Comparison of ENCODE assay signal across 31 cellular contexts in the genomic region with DNA sequence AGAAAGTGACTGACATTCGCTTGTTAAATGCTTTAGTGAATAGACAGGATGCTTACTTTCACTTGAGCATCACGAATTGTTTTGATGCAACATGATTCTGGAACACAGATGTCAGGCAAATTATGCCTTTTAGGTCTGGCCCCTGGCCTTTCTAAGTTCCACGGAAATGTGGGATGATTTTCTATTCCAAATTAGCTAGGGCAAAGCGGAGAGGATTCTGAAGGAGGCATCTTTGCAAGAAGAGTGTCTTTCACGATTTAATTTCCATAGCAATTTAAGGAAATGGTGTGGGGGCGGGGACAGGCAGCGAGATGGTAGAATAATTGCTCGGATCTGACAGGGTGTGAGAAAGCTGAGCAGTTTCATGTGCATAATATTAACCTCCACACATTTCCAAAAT.
"Had no signal": no experiment of that assay in that cellular context is flagged by ENCODE, and none has a peak within 500 bp of the region (broad histone marks: within the 10 kb centered on the region; RNA-seq: fewer than 3 reads in every experiment).

No MANE protein-coding gene starts in this region.

- H3K4me1 Mint-ChIP-seq: activated naive CD4-positive, alpha-beta T cell treated with anti-CD3 and anti-CD28 coated beads, Interleukin-2, amount 10 ng/mL, durations not matched to agents 7 days and 5 days; immature natural killer cell; stimulated activated naive B cell treated with anti-CD40 and anti-IgM and Interleukin-4, amounts not matched to agents 10 μg/mL and 1 μg/mL and 100 μg/mL, for 72 hours had no signal

- H3K9me3 Mint-ChIP-seq: activated naive CD4-positive, alpha-beta T cell treated with anti-CD3 and anti-CD28 coated beads, Interleukin-2, amount 10 ng/mL, durations not matched to agents 7 days and 5 days; effector memory CD8-positive, alpha-beta T cell; immature natural killer cell; natural killer cell treated with Interleukin-12 subunit alpha and Interleukin-12 subunit beta and Interleukin-15 and Interleukin-18, amount 100 ng/mL, for 72 hours; stimulated activated naive B cell treated with anti-CD40 and anti-IgM and Interleukin-4, amounts not matched to agents 10 μg/mL and 1 μg/mL and 100 μg/mL, for 72 hours; T-helper 1 cell treated with Interleukin-12 subunit alpha and Interleukin-12 subunit beta and Interleukin-4 antibody, amounts not matched to agents 30 μg/mL and 1 μg/mL, for 36 hours had no signal

- H3K4me3 Mint-ChIP-seq: activated naive CD4-positive, alpha-beta T cell treated with anti-CD3 and anti-CD28 coated beads, Interleukin-2, amount 10 ng/mL, durations not matched to agents 7 days and 5 days; effector memory CD8-positive, alpha-beta T cell; immature natural killer cell; natural killer cell treated with Interleukin-12 subunit alpha and Interleukin-12 subunit beta and Interleukin-15 and Interleukin-18, amount 100 ng/mL, for 72 hours; stimulated activated naive B cell treated with anti-CD40 and anti-IgM and Interleukin-4, amounts not matched to agents 10 μg/mL and 1 μg/mL and 100 μg/mL, for 72 hours; T-helper 1 cell treated with Interleukin-12 subunit alpha and Interleukin-12 subunit beta and Interleukin-4 antibody, amounts not matched to agents 30 μg/mL and 1 μg/mL, for 36 hours had no signal

- ATAC-seq: activated CD4-positive, CD25-positive, alpha-beta regulatory T cell treated with anti-CD3 and anti-CD28 coated beads, Interleukin-2, amount 50 U/mL, for 24 hours; effector memory CD8-positive, alpha-beta T cell; lower lobe of right lung; natural killer cell treated with Interleukin-12 subunit alpha and Interleukin-12 subunit beta and Interleukin-15 and Interleukin-18, amount 100 ng/mL, for 72 hours; pancreas; right lobe of liver; stimulated activated naive B cell treated with anti-CD40 and anti-IgM and Interleukin-4, amounts not matched to agents 10 μg/mL and 1 μg/mL and 100 μg/mL, for 72 hours had no signal

- DNase-seq: activated CD4-positive, alpha-beta T cell treated with anti-CD3 and anti-CD28 coated beads for 48 hours; activated CD4-positive, alpha-beta T cell treated with anti-CD3 and anti-CD28 coated beads, Interleukin-2, amount 50 U/mL, for 48 hours; activated CD8-positive, alpha-beta memory T cell treated with anti-CD3 and anti-CD28 coated beads for 24 hours; activated gamma-delta T cell; activated naive CD4-positive, alpha-beta T cell treated with anti-CD3 and anti-CD28 coated beads, Interleukin-2, amount 10 ng/mL, durations not matched to agents 7 days and 5 days; amniotic stem cell; brain microvascular endothelial cell; cortex of kidney; effector memory CD8-positive, alpha-beta T cell; erythroblast; heart left ventricle; immature natural killer cell; kidney; lower lobe of right lung; mesenchymal stem cell; pancreas; right lobe of liver; small intestine; stimulated activated CD4-positive, alpha-beta T cell treated with anti-CD3 and anti-CD28 coated beads, Interleukin-1b, Interleukin-23, amount 100 ng/mL, for 48 hours; stimulated activated naive B cell treated with anti-CD40 and anti-IgM and Interleukin-4, amounts not matched to agents 10 μg/mL and 1 μg/mL and 100 μg/mL, for 72 hours; stomach; SW 1271; T-helper 9 cell; thyroid gland; upper lobe of left lung; WERI-Rb-1 had no signal

- H3K4me3 ChIP-seq: gastroesophageal sphincter, heart left ventricle, lower lobe of right lung, pancreas, right lobe of liver, stomach, thyroid gland, upper lobe of left lung, vagina had no signal

- H3K27ac ChIP-seq: brain microvascular endothelial cell, gastroesophageal sphincter, lower lobe of right lung, pancreas, right lobe of liver, stomach, thyroid gland, upper lobe of left lung, vagina, WERI-Rb-1 had no signal

- H3K36me3 Mint-ChIP-seq: activated naive CD4-positive, alpha-beta T cell treated with anti-CD3 and anti-CD28 coated beads, Interleukin-2, amount 10 ng/mL, durations not matched to agents 7 days and 5 days; immature natural killer cell; natural killer cell treated with Interleukin-12 subunit alpha and Interleukin-12 subunit beta and Interleukin-15 and Interleukin-18, amount 100 ng/mL, for 72 hours; stimulated activated naive B cell treated with anti-CD40 and anti-IgM and Interleukin-4, amounts not matched to agents 10 μg/mL and 1 μg/mL and 100 μg/mL, for 72 hours had no signal

- H3K27me3 Mint-ChIP-seq: activated naive CD4-positive, alpha-beta T cell treated with anti-CD3 and anti-CD28 coated beads, Interleukin-2, amount 10 ng/mL, durations not matched to agents 7 days and 5 days; stimulated activated naive B cell treated with anti-CD40 and anti-IgM and Interleukin-4, amounts not matched to agents 10 μg/mL and 1 μg/mL and 100 μg/mL, for 72 hours had no signal

- H3K27me3 ChIP-seq: brain microvascular endothelial cell, gastroesophageal sphincter, heart left ventricle, pancreas, right lobe of liver, stomach, thyroid gland, upper lobe of left lung, vagina had no signal

- H3K9me3 ChIP-seq: gastroesophageal sphincter, heart left ventricle, lower lobe of right lung, pancreas, right lobe of liver, stomach, thyroid gland, upper lobe of left lung, vagina had no signal

- H3K36me3 ChIP-seq: brain microvascular endothelial cell, gastroesophageal sphincter, heart left ventricle, lower lobe of right lung, pancreas, right lobe of liver, stomach, thyroid gland, upper lobe of left lung, vagina, WERI-Rb-1 had no signal

- H3K27ac Mint-ChIP-seq: activated naive CD4-positive, alpha-beta T cell treated with anti-CD3 and anti-CD28 coated beads, Interleukin-2, amount 10 ng/mL, durations not matched to agents 7 days and 5 days; effector memory CD8-positive, alpha-beta T cell; immature natural killer cell; natural killer cell treated with Interleukin-12 subunit alpha and Interleukin-12 subunit beta and Interleukin-15 and Interleukin-18, amount 100 ng/mL, for 72 hours; stimulated activated naive B cell treated with anti-CD40 and anti-IgM and Interleukin-4, amounts not matched to agents 10 μg/mL and 1 μg/mL and 100 μg/mL, for 72 hours; T-helper 1 cell treated with Interleukin-12 subunit alpha and Interleukin-12 subunit beta and Interleukin-4 antibody, amounts not matched to agents 30 μg/mL and 1 μg/mL, for 36 hours had no signal

- H3K4me1 ChIP-seq: gastroesophageal sphincter, lower lobe of right lung, pancreas, right lobe of liver, stomach, thyroid gland, upper lobe of left lung had no signal
